In genomic region chr1:3919706-3920105, GRCh38 we compare ENCODE assay signal across 17 cellular contexts. TPM values are rescaled to one million over a fixed set of nuclear protein-coding genes. Genes with fewer than 3 reads are reported as not detected.
DNase-seq lines count a peak whose midpoint lies in the region; ATAC-seq, FAIRE-seq and TF ChIP-seq lines count a peak whose summit lies in the region.
"Had no signal": no experiment of that assay in that cellular context is flagged by ENCODE, and none has a peak within 500 bp of the region (broad histone marks: within the 10 kb centered on the region; RNA-seq: fewer than 3 reads in every experiment).

No MANE protein-coding gene starts in this region.

- CTCF ChIA-PET in HepG2 (lab: Yijun Ruan, JAX; ENCODE audit: low intra/inter-chr PET ratio, low total read pairs): no interaction called here

- in situ Hi-C loops in HepG2 (cut with HindIII; ENCODE audit: extremely low pct_ligation_motif_present, low pct_unique_long_range_greater_than_20kb): loop anchor here (25.0 kb wide), 1 partner anchor 143 kb away; no protein-coding TSS in a partner anchor

- no peaks in the 10 kb centered on the region for H3K9me3 ChIP-seq in right atrium auricular region
- H3K9me3 ChIP-seq in WERI-Rb-1 (ENCODE audit: severe bottlenecking): no peaks in the 10 kb centered on the region
- no peaks in the 10 kb centered on the region for H3K9me3 ChIP-seq in HepG2 (ENCODE audit: low read length)
- no peaks in the 10 kb centered on the region for H3K9me3 ChIP-seq in spleen
- H3K9me3 ChIP-seq: A549, BE2C had no signal

- no peaks in the 10 kb centered on the region for H4K20me1 ChIP-seq in HepG2 (ENCODE audit: insufficient read depth, low read length)

- no TSS peak for BruUV-seq in HepG2 (replicated peaks; lab: Mats Ljungman, UMichigan)

- H3K27me3 ChIP-seq in right atrium auricular region (no peaks in the 10 kb centered on the region), WERI-Rb-1 (ENCODE audit: insufficient read depth, low read depth, severe bottlenecking) (no peaks in the 10 kb centered on the region), HepG2 (ENCODE audit: control insufficient read depth in 1 of 2, insufficient read depth in 2 of 2, low read length in 2 of 2) (peaks cover 5 to 33% of the 10 kb centered on the region in 2 experiments; a peak in 4 of 5 replicates), spleen (replicated peaks in 1 of 7) (peaks cover 0 to 29% (median 0%) of the 10 kb centered on the region in 7 donors)
- H3K27me3 ChIP-seq: BE2C had no signal

- ATAC-seq in Right ventricle myocardium superior (ENCODE audit: poor library complexity): no peak
- ATAC-seq in HepG2: no peak
- ATAC-seq: A549, GM12878, HCT116 had no signal

- TF ChIP-seq POLR2A in HepG2 (IDR thresholded peaks at IDR 0.05; ENCODE audit: insufficient read depth in 1 of 2, low read depth in 2 of 2, low read length in 2 of 2): no peak
- no peak for TF ChIP-seq POLR2A in spleen (IDR thresholded peaks at IDR 0.05)

- no peaks in the 10 kb centered on the region for H3K79me2 ChIP-seq in HepG2 (ENCODE audit: insufficient read depth, low read length)

- POLR2A ChIA-PET in HepG2 (lab: Yijun Ruan, JAX): no interaction called here

- no peak for TF ChIP-seq CTCF in right atrium auricular region (IDR thresholded peaks at IDR 0.05)
- no peak for TF ChIP-seq CTCF in WERI-Rb-1 (IDR thresholded peaks at IDR 0.05; ENCODE audit: low read depth, low read length)
- no peak for TF ChIP-seq CTCF in HepG2 (CRISPR knock-in tag; IDR thresholded peaks at IDR 0.05)
- no peak for TF ChIP-seq CTCF in spleen (IDR thresholded peaks at IDR 0.05 in 8 of 11, conservative IDR thresholded peaks at IDR 0.05 in 3 of 11)

- TF ChIP-seq EP300 in HepG2 (IDR thresholded peaks at IDR 0.05; ENCODE audit: low read depth in 2 of 2, low read length in 2 of 2) (no peak), HepG2 (CRISPR knock-in tag; IDR thresholded peaks at IDR 0.05; ENCODE audit: borderline replicate concordance) (no peak)

- peak; percentile 4 for DNase-seq in Right ventricle myocardium superior
- DNase-seq in right atrium auricular region (ENCODE audit: low spot score): no peak
- DNase-seq in WERI-Rb-1: peak; percentile 3
- DNase-seq in HepG2 (ENCODE audit: low spot score): no peak
- DNase-seq in spleen: peak; percentile 43
- DNase-seq in activated CD4-positive, alpha-beta T cell treated with anti-CD3 and anti-CD28 coated beads, Interleukin-2, amount 50 U/mL, for 4 hours: no peak
- DNase-seq in SW 1271 (lab: John Stamatoyannopoulos, UW): no peak
- DNase-seq: BE2C; CD4-positive, alpha-beta memory T cell; DMS79; GM23248 had no signal

- no peak for FAIRE-seq in HepG2 (lab: Jason Lieb, UNC)
- FAIRE-seq: A549, GM12878, GM18507, H54 had no signal

- intact Hi-C loops in Right ventricle myocardium superior (cut with DNase I) (loop anchor here (10.0 kb wide), 2 partner anchors 905 to 1825 kb away; no protein-coding TSS in a partner anchor), HepG2 (cut with micrococcal nuclease; ENCODE audit: unreplicated experiment) (no loop called here), spleen (cut with DNase I; ENCODE audit: low total_unique reads) (no loop called here)

- WGBS in HepG2 (ENCODE audit: low lambda C conversion rate): 11% methylated on average over 2 of the region's 5 CpGs
- WGBS in spleen, 5 donors: 69 to 80% (median 74%) methylated on average over 4 to 5 of the region's 5 CpGs

- no peak for TF ChIP-seq RAD21 in HepG2 (CRISPR knock-in tag; IDR thresholded peaks at IDR 0.05)

- no peak overlapping the region for H3K9ac ChIP-seq in HepG2 (ENCODE audit: insufficient read depth, low read depth, low read length)
- H3K9ac ChIP-seq: GM23248 had no signal

- no peak overlapping the region for H3K4me2 ChIP-seq in HepG2 (ENCODE audit: low read depth, low read length)
- H3K4me2 ChIP-seq: A549 had no signal

- H3K27ac ChIP-seq in right atrium auricular region (no peak overlapping the region), WERI-Rb-1 (no peak overlapping the region), HepG2 (ENCODE audit: extremely low read length, insufficient read depth, low read length) (no peak overlapping the region), spleen (no peak overlapping the region)
- H3K27ac ChIP-seq: A549, C4-2B, GM23248 had no signal

- H3K36me3 ChIP-seq in right atrium auricular region (no peaks in the 10 kb centered on the region), WERI-Rb-1 (no peaks in the 10 kb centered on the region), HepG2 (replicated peaks in 1 of 2; ENCODE audit: control insufficient read depth in 1 of 2, insufficient read depth in 2 of 2, low read length in 2 of 2) (no peaks in the 10 kb centered on the region), spleen (no peaks in the 10 kb centered on the region)
- H3K36me3 ChIP-seq: BE2C had no signal

- H3K4me3 ChIP-seq in right atrium auricular region (no peak overlapping the region), WERI-Rb-1 (ENCODE audit: low read depth, low read length) (no peak overlapping the region), HepG2 (replicated peaks in 1 of 3; ENCODE audit: insufficient read depth in 1 of 3, low read depth in 2 of 3, low read length in 3 of 3) (no peak overlapping the region), spleen (no peak overlapping the region)
- H3K4me3 ChIP-seq: A549, GM12878, GM23248 had no signal

- H2AFZ ChIP-seq in HepG2 (ENCODE audit: low read length): no peak overlapping the region
- H2AFZ ChIP-seq: GM23248 had no signal

- no peaks in the 10 kb centered on the region for H3K4me1 ChIP-seq in right atrium auricular region
- H3K4me1 ChIP-seq in HepG2 (ENCODE audit: insufficient read depth, low read length): no peaks in the 10 kb centered on the region
- H3K4me1 ChIP-seq in spleen: no peaks in the 10 kb centered on the region
- H3K4me1 ChIP-seq: BE2C had no signal

TF ChIP-seq in HepG2, 621 proteins besides CTCF, POLR2A, EP300 and RAD21:
- TF ChIP-seq FOXA1 (IDR thresholded peaks at IDR 0.05) (no peak), FOXA1 (CRISPR knock-in tag; IDR thresholded peaks at IDR 0.05) (no peak), PCBP1 (IDR thresholded peaks at IDR 0.05; ENCODE audit: borderline replicate concordance, low read depth, low read length) (0 out of 2 replicates have a peak, but pooled peaks have one; percentile 33)

RNA-seq across cellular contexts. Expression of gene C1orf174, which starts 19.6 kb away (rescaled TPM):
- total RNA-seq in Right ventricle myocardium superior (12.6 TPM), right atrium auricular region (10 to 100 TPM in 1 of 2 donors, 1 to 10 TPM in 1; 9.1 to 18.8 TPM), HepG2 (2016; rRNA removed; fragmentation: Illumina TruSeq; extraction: Trizol) (31.4 and 43.4 TPM in 2 replicates), spleen (10 to 100 TPM; 19.7 to 34.5 (median 23.7) TPM)
- total RNA-seq in HepG2 (2016; cell fraction: cytosol; rRNA removed; fragmentation: Illumina TruSeq; extraction: Trizol; ENCODE audit: low read depth): 9.1 and 10.6 TPM in 2 replicates
- total RNA-seq in HepG2 (2016; cell fraction: insoluble cytoplasmic fraction; rRNA removed; fragmentation: Illumina TruSeq; extraction: Trizol): 30.8 and 45.5 TPM in 2 replicates
- total RNA-seq in HepG2 (2016; cell fraction: membrane; rRNA removed; fragmentation: Illumina TruSeq; extraction: Trizol): 23.1 and 25.3 TPM in 2 replicates
- 12.4 and 14.4 TPM in 2 replicates for total RNA-seq in HepG2 (2016; cell fraction: nucleus; rRNA removed; fragmentation: Illumina TruSeq; extraction: Trizol)
- polyA plus RNA-seq in HepG2 (2011; rRNA removed) (18.7 and 21.6 TPM in 2 replicates), spleen (10 to 100 TPM; 14.9 to 24.2 (median 15.8) TPM)
- polyA plus RNA-seq in HepG2 (2011; cell fraction: cytosol; rRNA removed): 19.8 and 22.2 TPM in 2 replicates
- polyA plus RNA-seq in HepG2 (2011; cell fraction: nucleus; rRNA removed): 12.8 and 14.0 TPM in 2 replicates
- 13.3 and 16.8 TPM in 2 replicates for polyA plus RNA-seq in HepG2 (2012)
- 4.2 and 5.1 TPM in 2 replicates for polyA plus RNA-seq in HepG2 (2016; cell fraction: cytosol; fragmentation: Illumina TruSeq; extraction: Trizol; ENCODE audit: low read depth)
- 37.9 and 38.1 TPM in 2 replicates for polyA plus RNA-seq in HepG2 (2016; cell fraction: insoluble cytoplasmic fraction; fragmentation: Illumina TruSeq; extraction: Trizol; ENCODE audit: low read depth)
- 11.1 and 13.7 TPM in 2 replicates for polyA plus RNA-seq in HepG2 (2016; cell fraction: membrane; fragmentation: Illumina TruSeq; extraction: Trizol; ENCODE audit: low read depth)
- 24.6 and 27.6 TPM in 2 replicates for polyA plus RNA-seq in HepG2 (2016; cell fraction: nucleus; fragmentation: Illumina TruSeq; extraction: Trizol; ENCODE audit: insufficient read depth, low read depth)
- 23.0 and 28.7 TPM in 2 replicates for polyA minus RNA-seq in HepG2 (2011; rRNA and poly(A)+ RNA removed; ENCODE audit: low replicate concordance)
- 11.2 and 12.0 TPM in 2 replicates for polyA minus RNA-seq in HepG2 (2011; cell fraction: cytosol; rRNA and poly(A)+ RNA removed)
- 6.7 and 8.5 TPM in 2 replicates for polyA minus RNA-seq in HepG2 (2011; cell fraction: nucleus; rRNA and poly(A)+ RNA removed)

Comparison
In these comparisons a context has a peak if more than half of its experiments do, and no peak if none do; other contexts are left out.
1. DNase-seq: peak in Right ventricle myocardium superior (single experiment), WERI-Rb-1 (single experiment) and spleen (single experiment); none in right atrium auricular region (single experiment), HepG2 (single experiment), activated CD4-positive, alpha-beta T cell treated with anti-CD3 and anti-CD28 coated beads, Interleukin-2, amount 50 U/mL, for 4 hours (0 of 2) and SW 1271 (0 of 2).